8 cellular contexts compared by ENCODE assay signal in the genomic region with DNA sequence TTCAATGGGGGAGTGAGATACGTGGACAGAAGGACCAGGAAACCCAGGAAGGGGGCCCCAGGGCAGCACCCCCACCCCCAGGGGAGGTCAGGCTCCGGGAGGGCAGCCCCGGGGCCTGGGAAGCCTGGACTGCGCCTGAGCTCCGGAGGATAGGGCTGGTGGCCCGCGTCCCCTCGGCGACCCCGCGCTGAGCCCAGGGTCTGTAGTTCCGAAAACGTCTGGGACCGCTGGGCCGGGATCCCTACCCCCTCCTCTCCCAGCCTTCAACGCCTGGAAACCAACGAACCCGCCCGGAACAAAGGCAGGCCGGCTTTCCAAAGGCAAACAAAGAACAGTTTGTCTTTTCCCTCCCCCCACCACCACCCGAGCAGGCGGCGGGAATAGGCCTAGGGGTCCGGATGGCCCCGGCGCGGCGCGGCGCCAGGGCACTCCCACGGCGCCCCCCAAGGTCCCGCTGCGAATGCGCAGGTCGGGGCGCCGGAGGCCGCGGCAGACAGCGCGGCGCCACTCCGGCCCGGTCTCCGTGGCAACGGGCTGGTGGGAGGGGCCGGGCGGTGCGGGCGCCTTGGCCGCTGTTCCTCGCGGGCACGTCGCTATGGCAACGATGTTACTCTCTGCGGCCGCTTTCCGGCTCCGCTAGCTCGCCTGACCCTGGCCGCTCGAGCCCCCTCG. TPM values are rescaled to one million over a fixed set of nuclear protein-coding genes. Genes with fewer than 3 reads are reported as not detected.
A peak's percentile ranks its signal among the peaks of the same experiment; 100 is the strongest.
DNase-seq lines count a peak whose midpoint lies in the region; ATAC-seq, FAIRE-seq and TF ChIP-seq lines count a peak whose summit lies in the region.

No MANE protein-coding gene starts in this region.

- peaks cover 30% of the 10 kb centered on the region for H3K27me3 Mint-ChIP-seq in central memory CD8-positive, alpha-beta T cell

- no peaks in the 10 kb centered on the region for H3K9me3 ChIP-seq in DND-41 (ENCODE audit: insufficient read depth, low read length, severe bottlenecking)
- H3K9me3 ChIP-seq in keratinocyte (ENCODE audit: control insufficient read depth, low read depth, low read length) = no peaks in the 10 kb centered on the region

- H3K4me3 ChIP-seq in DND-41 (ENCODE audit: low read depth in 1 of 2, low read length in 2 of 2) (peak overlapping the region in 1 of 2 experiments; percentile 50; a peak in 3 of 4 replicates), keratinocyte (ENCODE audit: control insufficient read depth in 2 of 3, extremely low read depth in 1 of 3, insufficient read depth in 2 of 3, low read depth in 1 of 3, low read length in 3 of 3) (peak overlapping the region; percentile 41 to 59 (median 51))

- H3K4me2 ChIP-seq in DND-41 (ENCODE audit: insufficient read depth, low read length) (peak overlapping the region; percentile 70), keratinocyte (ENCODE audit: control insufficient read depth, extremely low read depth, insufficient read depth, low read depth, low read length) (peak overlapping the region; percentile 70)

- DNase-seq in DND-41 (peak; percentile 86), NCI-H226 (peak; percentile 73), keratinocyte (ENCODE audit: low read depth, low spot score) (no peak)
- peak; percentile 43 for DNase-seq in activated CD4-positive, alpha-beta T cell treated with anti-CD3 and anti-CD28 coated beads for 1 hour
- DNase-seq in central memory CD8-positive, alpha-beta T cell (ENCODE audit: low spot score in 2 of 2) = peak; percentile 61 to 63
- DNase-seq in stimulated activated CD4-positive, alpha-beta T cell treated with anti-CD3 and anti-CD28 coated beads, Interleukin-15, amount 100 ng/mL, for 1 hour (ENCODE audit: low read depth in 1 of 2, low spot score in 1 of 2) = peak; percentile 30 to 35

- peak overlapping the region; percentile 60 for H2AFZ ChIP-seq in DND-41 (ENCODE audit: low read depth, low read length)
- H2AFZ ChIP-seq in keratinocyte (ENCODE audit: control insufficient read depth, low read length) = peak overlapping the region; percentile 74

- TF ChIP-seq CTCF in DND-41 (IDR thresholded peaks at IDR 0.05; ENCODE audit: borderline replicate concordance, extremely low read depth, low read length, poor library complexity, severe bottlenecking) (peak; percentile 59), keratinocyte (optimal IDR thresholded peaks at IDR 0.05 in 1 of 3, IDR thresholded peaks at IDR 0.05 in 1 of 3, conservative IDR thresholded peaks at IDR 0.05 in 1 of 3; ENCODE audit: extremely low read depth in 1 of 3, insufficient read depth in 2 of 3, low read length in 3 of 3) (no peak)

- H3K36me3 ChIP-seq in DND-41 (ENCODE audit: insufficient read depth, low read length) (no peaks in the 10 kb centered on the region), keratinocyte (ENCODE audit: control insufficient read depth in 2 of 2, extremely low read depth in 1 of 2, insufficient read depth in 2 of 2, low read length in 2 of 2) (no peaks in the 10 kb centered on the region)

- H3K79me2 ChIP-seq in DND-41 (ENCODE audit: insufficient read depth, low read length) = peaks cover 3% of the 10 kb centered on the region; the same call in 1 of the 2 replicates
- H3K79me2 ChIP-seq in keratinocyte (ENCODE audit: control insufficient read depth, insufficient read depth, low read length) = no peaks in the 10 kb centered on the region

- H3K4me1 Mint-ChIP-seq in central memory CD8-positive, alpha-beta T cell = no peaks in the 10 kb centered on the region

- H3K9ac ChIP-seq in DND-41 (ENCODE audit: low read depth, low read length) (peak overlapping the region; percentile 84), keratinocyte (ENCODE audit: control insufficient read depth, extremely low read depth, insufficient read depth, low read length) (peak overlapping the region; percentile 62)

- H3K4me3 Mint-ChIP-seq in central memory CD8-positive, alpha-beta T cell = peak overlapping the region; percentile 65

- no peak for FAIRE-seq in keratinocyte (lab: Jason Lieb, UNC)

- H3K4me1 ChIP-seq in DND-41 (ENCODE audit: insufficient read depth, low read length) = peaks cover 65% of the 10 kb centered on the region
- H3K4me1 ChIP-seq in keratinocyte (ENCODE audit: control insufficient read depth, extremely low read depth, insufficient read depth, low read length) = peaks cover 3% of the 10 kb centered on the region

- no peak overlapping the region for H3K27ac Mint-ChIP-seq in central memory CD8-positive, alpha-beta T cell (ENCODE audit: low read depth)

- dilution Hi-C loops in keratinocyte (cut with MboI; ENCODE audit: extremely low pct_ligation_motif_present, low sequenced_read_pairs) = no loop called here

- ATAC-seq in DND-41 (ENCODE audit: insufficient read depth, low read depth) (peak; percentile 69), HG03045 (IDR thresholded peaks at IDR 0.05; ENCODE audit: unreplicated experiment) (peak; percentile 65), HG03095 (IDR thresholded peaks at IDR 0.05; ENCODE audit: unreplicated experiment) (no peak)
- ATAC-seq in central memory CD8-positive, alpha-beta T cell (replicated peaks; ENCODE audit: extremely low read depth, poor library complexity, severe bottlenecking) = peak; percentile 90

- peaks cover 7% of the 10 kb centered on the region for H3K36me3 Mint-ChIP-seq in central memory CD8-positive, alpha-beta T cell (ENCODE audit: insufficient read depth)

- H3K9me3 Mint-ChIP-seq in central memory CD8-positive, alpha-beta T cell = no peaks in the 10 kb centered on the region

- no peaks in the 10 kb centered on the region for H4K20me1 ChIP-seq in DND-41 (ENCODE audit: insufficient read depth, low read length)
- H4K20me1 ChIP-seq in keratinocyte (ENCODE audit: control insufficient read depth, extremely low read depth, insufficient read depth, low read length) = no peaks in the 10 kb centered on the region

- no peaks in the 10 kb centered on the region for H3K9me1 ChIP-seq in keratinocyte (ENCODE audit: control insufficient read depth, extremely low read depth, insufficient read depth, low read length)

- H3K27me3 ChIP-seq in DND-41 (ENCODE audit: insufficient read depth, low read length, poor library complexity) = no peaks in the 10 kb centered on the region
- H3K27me3 ChIP-seq in keratinocyte (ENCODE audit: control insufficient read depth, extremely low read depth, insufficient read depth, low read length) = peaks cover 6% of the 10 kb centered on the region

- H3K27ac ChIP-seq in DND-41 (ENCODE audit: low read length) (peak overlapping the region; percentile 84), keratinocyte (ENCODE audit: control insufficient read depth, insufficient read depth, low read length) (no peak overlapping the region)

RNA-seq across cellular contexts. Expression of a gene that starts 58.5 kb away (rescaled TPM):
- not detected in 3 replicates for polyA plus RNA-seq in keratinocyte
- not detected for polyA plus RNA-seq in keratinocyte (2011; ENCODE audit: low read depth)
- polyA plus RNA-seq in keratinocyte (2011; cell fraction: cytosol; rRNA removed) = not detected in 2 replicates
- not detected in 2 replicates for polyA plus RNA-seq in keratinocyte (2011; cell fraction: nucleus; rRNA removed)
- not detected in 2 replicates for polyA plus RNA-seq in keratinocyte (2012; ENCODE audit: low replicate concordance)
- polyA minus RNA-seq in keratinocyte = not detected in 3 replicates
- polyA minus RNA-seq in keratinocyte (2011; cell fraction: cytosol; rRNA and poly(A)+ RNA removed) = not detected
- not detected in 2 replicates for polyA minus RNA-seq in keratinocyte (2011; cell fraction: nucleus; rRNA and poly(A)+ RNA removed)
